ENCODE assay signal across 2 cellular contexts in the genomic region with DNA sequence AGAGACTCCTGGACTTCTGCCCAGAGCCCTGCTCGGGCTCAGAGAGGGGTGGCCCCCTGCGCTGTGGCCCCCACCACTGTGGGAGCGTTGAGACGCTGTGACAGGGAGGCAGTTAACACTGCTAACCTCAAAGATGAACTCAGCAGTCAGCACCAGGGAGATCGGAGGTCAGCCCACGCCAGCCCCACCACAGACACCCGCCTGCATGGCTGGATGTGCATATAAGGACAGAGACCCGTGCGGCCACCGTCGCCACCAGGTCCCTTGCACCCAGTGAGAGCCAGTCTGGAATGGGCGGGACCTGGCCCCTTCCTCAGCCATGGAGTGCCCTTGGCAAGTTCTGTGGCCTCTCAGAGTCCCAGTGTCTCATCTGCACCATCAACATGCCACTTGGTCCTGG.
TF ChIP-seq lines count a peak whose summit lies in the region.

No MANE protein-coding gene starts in this region.

TF ChIP-seq in IMR-90, 13 proteins besides CTCF, POLR2A, EP300 and RAD21:
- no peak for TF ChIP-seq CEBPB (IDR thresholded peaks at IDR 0.05; ENCODE audit: low read depth, low read length)
- TF ChIP-seq ELK1 (IDR thresholded peaks at IDR 0.05; ENCODE audit: borderline replicate concordance, low read depth, low read length), result no peak
- no peak for TF ChIP-seq MAZ (IDR thresholded peaks at IDR 0.05; ENCODE audit: borderline replicate concordance, low read depth, low read length)
- no peak for TF ChIP-seq FOS (IDR thresholded peaks at IDR 0.05; ENCODE audit: low read depth, low read length)
- TF ChIP-seq BHLHE40 (IDR thresholded peaks at IDR 0.05; ENCODE audit: low read depth, low read length), result no peak
- TF ChIP-seq RFX5 (IDR thresholded peaks at IDR 0.05; ENCODE audit: low read depth, low read length), result no peak
- no peak for TF ChIP-seq SMC3 (IDR thresholded peaks at IDR 0.05; ENCODE audit: low read depth, low read length)
- TF ChIP-seq MXI1 (IDR thresholded peaks at IDR 0.05; ENCODE audit: borderline replicate concordance, low read depth, low read length), result no peak
- TF ChIP-seq RCOR1 (IDR thresholded peaks at IDR 0.05; ENCODE audit: insufficient replicate concordance, low read length), result no peak
- no peak for TF ChIP-seq CHD1 (IDR thresholded peaks at IDR 0.05; ENCODE audit: low read depth, low read length)
- no peak for TF ChIP-seq NFE2L2 (IDR thresholded peaks at IDR 0.05; ENCODE audit: low read depth, low read length)
- TF ChIP-seq USF2 (IDR thresholded peaks at IDR 0.05; ENCODE audit: low read depth, low read length), result no peak
- no peak for TF ChIP-seq MAFK (IDR thresholded peaks at IDR 0.05; ENCODE audit: low read depth, low read length)

TF ChIP-seq in K562, 482 proteins besides CTCF, POLR2A, EP300 and RAD21:
- TF ChIP-seq ZNF507 (tag; conservative IDR thresholded peaks at IDR 0.05) (no peak), ZNF589 (CRISPR knock-in tag; IDR thresholded peaks at IDR 0.05; ENCODE audit: low read depth) (no peak), RBM39 (optimal IDR thresholded peaks at IDR 0.05; ENCODE audit: low read depth, low read length) (no peak), HEY1 (CRISPR knock-in tag; IDR thresholded peaks at IDR 0.05; ENCODE audit: borderline replicate concordance) (no peak), SAFB2 (IDR thresholded peaks at IDR 0.05; ENCODE audit: borderline replicate concordance, low read depth, low read length, severe bottlenecking) (no peak), HES1 (IDR thresholded peaks at IDR 0.05; ENCODE audit: low read depth) (no peak), ASH1L (IDR thresholded peaks at IDR 0.05; ENCODE audit: borderline replicate concordance, low read depth, partially characterized antibody) (no peak), IRF9 (tag; IDR thresholded peaks at IDR 0.05) (no peak), STAT5B (CRISPR knock-in tag; IDR thresholded peaks at IDR 0.05) (no peak), THRAP3 (IDR thresholded peaks at IDR 0.05; ENCODE audit: borderline replicate concordance) (no peak), ZBTB7A (IDR thresholded peaks at IDR 0.05; ENCODE audit: borderline replicate concordance, control insufficient read depth, low read depth, low read length) (no peak; the same call in 1 of the 2 replicates), ZNF766 (CRISPR knock-in tag; conservative IDR thresholded peaks at IDR 0.05) (no peak), KLF6 (CRISPR knock-in tag; IDR thresholded peaks at IDR 0.05; ENCODE audit: borderline replicate concordance) (no peak)
- TF ChIP-seq, protein P1, sequence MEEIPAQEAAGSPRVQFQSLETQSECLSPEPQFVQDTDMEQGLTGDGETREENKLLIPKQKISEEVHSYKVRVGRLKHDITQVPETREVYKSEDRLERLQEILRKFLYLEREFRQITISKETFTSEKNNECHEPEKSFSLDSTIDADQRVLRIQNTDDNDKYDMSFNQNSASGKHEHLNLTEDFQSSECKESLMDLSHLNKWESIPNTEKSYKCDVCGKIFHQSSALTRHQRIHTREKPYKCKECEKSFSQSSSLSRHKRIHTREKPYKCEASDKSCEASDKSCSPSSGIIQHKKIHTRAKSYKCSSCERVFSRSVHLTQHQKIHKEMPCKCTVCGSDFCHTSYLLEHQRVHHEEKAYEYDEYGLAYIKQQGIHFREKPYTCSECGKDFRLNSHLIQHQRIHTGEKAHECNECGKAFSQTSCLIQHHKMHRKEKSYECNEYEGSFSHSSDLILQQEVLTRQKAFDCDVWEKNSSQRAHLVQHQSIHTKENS (CRISPR knock-in tag; IDR thresholded peaks at IDR 0.05), result no peak
- TF ChIP-seq, protein P2, sequence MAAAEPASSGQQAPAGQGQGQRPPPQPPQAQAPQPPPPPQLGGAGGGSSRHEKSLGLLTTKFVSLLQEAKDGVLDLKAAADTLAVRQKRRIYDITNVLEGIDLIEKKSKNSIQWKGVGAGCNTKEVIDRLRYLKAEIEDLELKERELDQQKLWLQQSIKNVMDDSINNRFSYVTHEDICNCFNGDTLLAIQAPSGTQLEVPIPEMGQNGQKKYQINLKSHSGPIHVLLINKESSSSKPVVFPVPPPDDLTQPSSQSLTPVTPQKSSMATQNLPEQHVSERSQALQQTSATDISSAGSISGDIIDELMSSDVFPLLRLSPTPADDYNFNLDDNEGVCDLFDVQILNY (CRISPR knock-in tag; IDR thresholded peaks at IDR 0.05), result no peak
